ENCODE assay signal across 28 cellular contexts in genomic region chr16:83554096-83554495, GRCh38.
"Had no signal": no experiment of that assay in that cellular context is flagged by ENCODE, and none has a peak within 500 bp of the region (broad histone marks: within the 10 kb centered on the region; RNA-seq: fewer than 3 reads in every experiment).

No MANE protein-coding gene starts in this region.

- H3K9me3 ChIP-seq: esophagus squamous epithelium, gastroesophageal sphincter, heart right ventricle, neutrophil, right lobe of liver, thyroid gland had no signal

- H3K4me3 Mint-ChIP-seq: effector memory CD8-positive, alpha-beta T cell; immature natural killer cell; memory B cell; naive B cell; natural killer cell treated with Interleukin-12 subunit alpha and Interleukin-12 subunit beta and Interleukin-15 and Interleukin-18, amount 100 ng/mL, for 72 hours; neural crest cell; stimulated activated naive CD8-positive, alpha-beta T cell treated with anti-CD3 and anti-CD28 coated beads, Interleukin-15, amount 100 ng/mL, for 72 hours had no signal

- H3K27me3 ChIP-seq: esophagus squamous epithelium, foreskin keratinocyte, heart right ventricle, neutrophil, right lobe of liver, thyroid gland had no signal

- H3K4me1 Mint-ChIP-seq: immature natural killer cell; memory B cell; naive B cell; stimulated activated naive CD8-positive, alpha-beta T cell treated with anti-CD3 and anti-CD28 coated beads, Interleukin-15, amount 100 ng/mL, for 72 hours had no signal

- H2AFZ ChIP-seq: parathyroid adenoma had no signal

- H3K4me3 ChIP-seq: esophagus squamous epithelium, gastroesophageal sphincter, heart right ventricle, lung, right lobe of liver, thyroid gland had no signal

- H3K9me3 Mint-ChIP-seq: natural killer cell treated with Interleukin-12 subunit alpha and Interleukin-12 subunit beta and Interleukin-15 and Interleukin-18, amount 100 ng/mL, for 72 hours had no signal

- H3K36me3 Mint-ChIP-seq: immature natural killer cell; memory B cell; naive B cell; natural killer cell treated with Interleukin-12 subunit alpha and Interleukin-12 subunit beta and Interleukin-15 and Interleukin-18, amount 100 ng/mL, for 72 hours had no signal

- DNase-seq: cortex of kidney; effector memory CD8-positive, alpha-beta T cell; erythroblast; esophagus squamous epithelium; foreskin keratinocyte; heart right ventricle; hypothalamus; immature natural killer cell; islet precursor cell; naive B cell; right lobe of liver; small intestine; stimulated activated CD4-positive, alpha-beta T cell treated with anti-CD3 and anti-CD28 coated beads, Interleukin-15, amount 100 ng/mL, for 24 hours; stimulated activated CD4-positive, alpha-beta T cell treated with anti-CD3 and anti-CD28 coated beads, Interleukin-4, amount 100 ng/mL, for 1 hour; stimulated activated CD8-positive, alpha-beta memory T cell treated with anti-CD3 and anti-CD28 coated beads, Interleukin-4, amount 100 ng/mL, for 48 hours; stimulated activated naive CD4-positive, alpha-beta T cell; stimulated activated naive CD8-positive, alpha-beta T cell treated with anti-CD3 and anti-CD28 coated beads, Interleukin-15, amount 100 ng/mL, for 72 hours; thyroid gland; trophoblast cell had no signal

- H3K27ac Mint-ChIP-seq: effector memory CD8-positive, alpha-beta T cell; immature natural killer cell; memory B cell; naive B cell; natural killer cell treated with Interleukin-12 subunit alpha and Interleukin-12 subunit beta and Interleukin-15 and Interleukin-18, amount 100 ng/mL, for 72 hours; progenitor cell of endocrine pancreas; stimulated activated naive CD8-positive, alpha-beta T cell treated with anti-CD3 and anti-CD28 coated beads, Interleukin-15, amount 100 ng/mL, for 72 hours had no signal

- H3K4me1 ChIP-seq: esophagus squamous epithelium, gastroesophageal sphincter, heart right ventricle, parathyroid adenoma, right lobe of liver, thyroid gland had no signal

- H3K79me2 ChIP-seq: parathyroid adenoma had no signal

- H3K36me3 ChIP-seq: esophagus squamous epithelium, gastroesophageal sphincter, heart right ventricle, neutrophil, right lobe of liver, thyroid gland had no signal

- ATAC-seq: effector memory CD8-positive, alpha-beta T cell; foreskin keratinocyte; gastroesophageal sphincter; heart right ventricle; left lobe of liver; natural killer cell treated with Interleukin-12 subunit alpha and Interleukin-12 subunit beta and Interleukin-15 and Interleukin-18, amount 100 ng/mL, for 72 hours; right lobe of liver; stimulated activated naive CD8-positive, alpha-beta T cell treated with anti-CD3 and anti-CD28 coated beads, Interleukin-15, amount 100 ng/mL, for 72 hours had no signal

- H3K27ac ChIP-seq: esophagus squamous epithelium, foreskin keratinocyte, gastroesophageal sphincter, heart right ventricle, neutrophil, parathyroid adenoma, right lobe of liver, thyroid gland had no signal
